19 cellular contexts compared by ENCODE assay signal in the genomic region with DNA sequence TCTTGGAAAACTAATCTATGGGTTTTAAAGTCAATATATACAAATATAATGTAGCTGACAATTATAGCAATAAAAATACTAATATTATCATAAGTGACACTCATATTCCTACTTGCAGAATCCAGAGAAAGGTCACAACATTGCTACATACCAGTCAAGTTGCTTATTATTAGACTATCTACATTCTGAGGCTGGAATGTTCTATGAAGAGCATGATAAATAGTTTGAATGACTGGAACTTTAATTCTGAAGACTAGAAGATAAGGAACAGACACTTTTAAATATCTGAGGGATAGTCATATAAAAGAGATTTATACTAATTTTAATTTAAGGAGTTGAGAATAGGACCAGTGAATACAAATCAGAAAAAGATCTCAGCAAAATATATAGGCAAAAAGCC.
"Had no signal": no experiment of that assay in that cellular context is flagged by ENCODE, and none has a peak within 500 bp of the region (broad histone marks: within the 10 kb centered on the region; RNA-seq: fewer than 3 reads in every experiment).

No MANE protein-coding gene starts in this region.

- H3K27me3 ChIP-seq: MG63 had no signal

- DNase-seq: IMR-90, Karpas-422, KG1, MG63, NCI-H1092 treated with DMSO at 0.1 percent for 48 hours, NCI-H1436, NCI-H187, NCI-H2029, NCI-H2081 treated with DMSO at 0.1 percent for 48 hours, NCI-H2171, NCI-H226, NCI-H446, NCI-H510A, NCI-H524 treated with DMSO at 0.1 percent for 48 hours, NCI-H69, NCI-H774, RPMI8226, SHP77 had no signal

- H3K4me3 ChIP-seq: MG63 had no signal

- H3K36me3 ChIP-seq: MG63 had no signal

- H3K9me3 ChIP-seq: MG63 had no signal

- FAIRE-seq: RCC 7860 had no signal
